7 cellular contexts compared by ENCODE assay signal in genomic region chr11:61735391-61735790, GRCh38.
"Had no signal": no experiment of that assay in that cellular context is flagged by ENCODE, and none has a peak within 500 bp of the region (broad histone marks: within the 10 kb centered on the region; RNA-seq: fewer than 3 reads in every experiment).

No MANE protein-coding gene starts in this region.

- H3K27ac ChIP-seq: HL-60 had no signal

- DNase-seq: H7, HFFc6 had no signal

- H3K4me3 Mint-ChIP-seq: GM23338, HFFc6 had no signal

- H3K4me3 ChIP-seq: GM23338, HAP-1, K562 had no signal

- H3K9me3 Mint-ChIP-seq: GM23338, HFFc6 had no signal

- H3K36me3 ChIP-seq: HAP-1 had no signal

- H3K9me3 ChIP-seq: HAP-1 had no signal

- H3K4me1 Mint-ChIP-seq: GM23338 had no signal

- H3K27ac Mint-ChIP-seq: GM23338, HFFc6 had no signal

- H3K4me1 ChIP-seq: HAP-1 had no signal

- FAIRE-seq: HepG2, K562 had no signal
